33 cellular contexts compared by ENCODE assay signal in the genomic region with DNA sequence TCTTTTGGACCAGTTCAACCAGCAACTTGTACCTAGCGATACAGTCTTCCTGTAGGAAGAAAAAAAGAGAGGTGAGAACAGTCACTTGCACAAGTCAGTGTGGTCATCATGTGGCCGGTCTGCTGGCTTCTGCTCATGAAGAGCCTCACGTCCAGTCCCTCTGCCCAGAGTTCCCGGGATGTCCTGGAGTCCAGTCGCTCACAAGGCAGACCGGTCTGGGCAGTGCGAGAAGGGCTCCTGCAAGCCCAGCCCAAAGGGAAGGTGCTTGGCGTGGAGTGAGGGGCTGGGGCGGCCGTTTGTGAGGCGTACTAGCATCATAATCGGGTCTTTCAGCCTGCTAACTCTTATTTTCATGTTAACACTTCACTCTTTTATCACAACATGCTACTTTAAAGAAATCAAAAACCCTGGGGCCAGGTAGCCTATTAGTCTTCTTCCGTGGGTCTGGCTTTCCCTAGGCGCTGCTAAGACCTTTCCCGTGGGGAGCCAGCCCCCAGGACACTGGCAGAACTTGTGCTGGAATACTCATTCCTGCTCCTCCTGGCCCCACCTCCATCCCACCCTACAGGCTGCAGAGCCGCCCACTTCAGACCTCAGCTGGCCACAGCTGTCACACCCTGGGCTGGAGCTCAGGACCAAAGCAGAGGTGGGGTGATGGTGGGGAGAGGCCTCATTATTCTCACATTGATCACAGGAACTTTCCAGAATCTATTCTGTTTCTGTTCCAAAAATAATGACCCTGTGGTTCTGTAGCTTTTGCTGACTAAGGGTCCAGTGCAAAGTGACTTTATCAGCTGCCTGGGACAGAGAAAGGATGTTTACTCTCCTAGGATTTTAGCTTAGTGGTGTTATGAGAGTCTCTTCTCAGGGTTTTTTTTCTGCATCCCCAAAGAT.
DNase-seq lines count a peak whose midpoint lies in the region; ATAC-seq, FAIRE-seq and TF ChIP-seq lines count a peak whose summit lies in the region.
"Had no signal": no experiment of that assay in that cellular context is flagged by ENCODE, and none has a peak within 500 bp of the region (broad histone marks: within the 10 kb centered on the region; RNA-seq: fewer than 3 reads in every experiment).

No MANE protein-coding gene starts in this region.

- H3K27ac ChIP-seq in HUES6 (ENCODE audit: low read depth, low read length), result peak overlapping the region; percentile 52; the same call in 1 of the 2 replicates
- no peak overlapping the region for H3K27ac ChIP-seq in fibroblast of lung (ENCODE audit: insufficient read depth, low read length)
- H3K27ac ChIP-seq: body of pancreas, GM23248, ovary, PC-9, suprapubic skin, uterus, WERI-Rb-1 had no signal

- peak overlapping the region; percentile 8 for H2AFZ ChIP-seq in fibroblast of lung (ENCODE audit: low read length)
- H2AFZ ChIP-seq: GM23248, PC-9 had no signal

- no peaks in the 10 kb centered on the region for H4K20me1 ChIP-seq in fibroblast of lung (ENCODE audit: control insufficient read depth, extremely low read depth, insufficient read depth, low read length)

- H3K4me2 ChIP-seq in fibroblast of lung (ENCODE audit: extremely low read depth, insufficient read depth, low read length), result peak overlapping the region; percentile 8
- H3K4me2 ChIP-seq: PC-9 had no signal

- H3K9me3 ChIP-seq in HUES6 (ENCODE audit: control insufficient read depth, insufficient read depth, low read depth, low read length) (no peaks in the 10 kb centered on the region), fibroblast of lung (ENCODE audit: control insufficient read depth, insufficient read depth, low read depth, low read length) (no peaks in the 10 kb centered on the region)
- H3K9me3 ChIP-seq: adrenal gland, body of pancreas, ovary, suprapubic skin, uterus had no signal

- H3K36me3 Mint-ChIP-seq in osteocyte (ENCODE audit: unreplicated experiment), result peaks cover 25% of the 10 kb centered on the region

- peak overlapping the region; percentile 70 for H3K9ac ChIP-seq in HUES6 (ENCODE audit: low read length)
- H3K9ac ChIP-seq in fibroblast of lung (ENCODE audit: insufficient read depth, low read length), result no peak overlapping the region
- H3K9ac ChIP-seq: GM23248 had no signal

- peaks cover 18% of the 10 kb centered on the region for H3K4me1 Mint-ChIP-seq in osteocyte (ENCODE audit: unreplicated experiment)
- H3K4me1 Mint-ChIP-seq: activated CD8-positive, alpha-beta memory T cell treated with anti-CD3 and anti-CD28 coated beads, Interleukin-2, amount 10 ng/mL, durations not matched to agents 7 days and 5 days; IgD-negative memory B cell; stimulated activated memory B cell treated with anti-CD40 and anti-IgM and Interleukin-4, amounts not matched to agents 10 μg/mL and 1 μg/mL and 100 μg/mL, for 72 hours had no signal

- H3K36me3 ChIP-seq in HUES6 (ENCODE audit: control insufficient read depth, insufficient read depth, low read length) (no peaks in the 10 kb centered on the region), fibroblast of lung (ENCODE audit: control insufficient read depth, insufficient read depth, low read length) (no peaks in the 10 kb centered on the region)
- H3K36me3 ChIP-seq: adrenal gland, ovary, uterus, WERI-Rb-1 had no signal

- no peaks in the 10 kb centered on the region for H3K27me3 Mint-ChIP-seq in osteocyte (ENCODE audit: unreplicated experiment)
- H3K27me3 Mint-ChIP-seq: activated CD4-positive, alpha-beta T cell treated with anti-CD3 and anti-CD28 coated beads, Interleukin-2, amount 10 ng/mL, durations not matched to agents 7 days and 5 days; activated CD8-positive, alpha-beta memory T cell treated with anti-CD3 and anti-CD28 coated beads, Interleukin-2, amount 10 ng/mL, durations not matched to agents 7 days and 5 days; IgD-negative memory B cell; naive thymus-derived CD4-positive, alpha-beta T cell; stimulated activated memory B cell treated with anti-CD40 and anti-IgM and Interleukin-4, amounts not matched to agents 10 μg/mL and 1 μg/mL and 100 μg/mL, for 72 hours had no signal

- H3K4me3 ChIP-seq in HUES6 (ENCODE audit: low read depth, low read length), result 0 out of 2 replicates have a peak overlapping the region, but pooled peaks have one; percentile 5
- H3K4me3 ChIP-seq in fibroblast of lung (replicated peaks in 1 of 4; ENCODE audit: control extremely low read depth in 1 of 4, insufficient read depth in 1 of 4, low read depth in 3 of 4, low read length in 4 of 4), result no peak overlapping the region
- H3K4me3 ChIP-seq: adrenal gland, body of pancreas, GM23248, ovary, PC-9, suprapubic skin, uterus had no signal

- H3K79me2 ChIP-seq in fibroblast of lung (ENCODE audit: control insufficient read depth, insufficient read depth, low read length), result no peaks in the 10 kb centered on the region

- no peaks in the 10 kb centered on the region for H3K27me3 ChIP-seq in HUES6 (ENCODE audit: control insufficient read depth, insufficient read depth, low read length)
- no peaks in the 10 kb centered on the region for H3K27me3 ChIP-seq in fibroblast of lung (ENCODE audit: control insufficient read depth, insufficient read depth, low read length)
- H3K27me3 ChIP-seq: adrenal gland, body of pancreas, ovary, suprapubic skin, uterus had no signal

- H3K4me3 Mint-ChIP-seq in osteocyte (ENCODE audit: unreplicated experiment), result no peak overlapping the region
- H3K4me3 Mint-ChIP-seq: activated CD4-positive, alpha-beta T cell treated with anti-CD3 and anti-CD28 coated beads, Interleukin-2, amount 10 ng/mL, durations not matched to agents 7 days and 5 days; activated CD8-positive, alpha-beta memory T cell treated with anti-CD3 and anti-CD28 coated beads, Interleukin-2, amount 10 ng/mL, durations not matched to agents 7 days and 5 days; activated T-cell treated with anti-CD3 and anti-CD28 coated beads, Interleukin-2, amount 50 U/mL, for 72 hours; CD14-positive monocyte; IgD-negative memory B cell; naive thymus-derived CD4-positive, alpha-beta T cell; stimulated activated memory B cell treated with anti-CD40 and anti-IgM and Interleukin-4, amounts not matched to agents 10 μg/mL and 1 μg/mL and 100 μg/mL, for 72 hours had no signal

- ATAC-seq in left lobe of liver, result peak; percentile 36
- ATAC-seq: activated CD8-positive, alpha-beta memory T cell treated with anti-CD3 and anti-CD28 coated beads, Interleukin-2, amount 10 ng/mL, durations not matched to agents 7 days and 5 days; activated T-cell treated with anti-CD3 and anti-CD28 coated beads, Interleukin-2, amount 50 U/mL, for 72 hours; body of pancreas; naive thymus-derived CD4-positive, alpha-beta T cell; stimulated activated memory B cell treated with anti-CD40 and anti-IgM and Interleukin-4, amounts not matched to agents 10 μg/mL and 1 μg/mL and 100 μg/mL, for 72 hours had no signal

- peaks cover 58% of the 10 kb centered on the region for H3K4me1 ChIP-seq in HUES6 (ENCODE audit: control insufficient read depth, insufficient read depth, low read length)
- no peaks in the 10 kb centered on the region for H3K4me1 ChIP-seq in fibroblast of lung (ENCODE audit: control insufficient read depth, extremely low read depth, insufficient read depth, low read length)
- H3K4me1 ChIP-seq: adrenal gland, body of pancreas, suprapubic skin, uterus had no signal

- TF ChIP-seq CTCF in fibroblast of lung (conservative IDR thresholded peaks at IDR 0.05 in 1 of 2, IDR thresholded peaks at IDR 0.05 in 1 of 2; ENCODE audit: low read depth in 1 of 2, low read length in 2 of 2) (no peak), osteocyte (IDR thresholded peaks at IDR 0.05) (no peak)

- H3K9me3 Mint-ChIP-seq in osteocyte (ENCODE audit: unreplicated experiment), result no peaks in the 10 kb centered on the region
- H3K9me3 Mint-ChIP-seq: activated CD4-positive, alpha-beta T cell treated with anti-CD3 and anti-CD28 coated beads, Interleukin-2, amount 10 ng/mL, durations not matched to agents 7 days and 5 days; activated T-cell treated with anti-CD3 and anti-CD28 coated beads, Interleukin-2, amount 50 U/mL, for 72 hours; naive thymus-derived CD4-positive, alpha-beta T cell; stimulated activated memory B cell treated with anti-CD40 and anti-IgM and Interleukin-4, amounts not matched to agents 10 μg/mL and 1 μg/mL and 100 μg/mL, for 72 hours had no signal

- FAIRE-seq in urothelium cell line (lab: Jason Lieb, UNC), result no peak

- DNase-seq in fibroblast of lung (ENCODE audit: low read depth in 2 of 2) (peak in 1 of 2 donors; percentile 19), left lobe of liver (ENCODE audit: low spot score) (no peak), osteocyte (ENCODE audit: extremely low spot score, unreplicated experiment) (no peak), DMS79 treated with DMSO at 0.1 percent for 48 hours (lab: John Stamatoyannopoulos, UW) (no peak), medulla oblongata (ENCODE audit: extremely low spot score) (no peak), urothelium cell line (ENCODE audit: low spot score) (no peak)
- no peak for DNase-seq in stimulated activated naive CD4-positive, alpha-beta T cell (lab: John Stamatoyannopoulos, UW)
- DNase-seq: activated CD4-positive, alpha-beta T cell treated with anti-CD3 and anti-CD28 coated beads, Interleukin-2, amount 10 ng/mL, durations not matched to agents 7 days and 5 days; activated CD8-positive, alpha-beta memory T cell treated with anti-CD3 and anti-CD28 coated beads, Interleukin-2, amount 10 ng/mL, durations not matched to agents 7 days and 5 days; activated naive CD4-positive, alpha-beta T cell; activated T-cell treated with anti-CD3 and anti-CD28 coated beads, Interleukin-2, amount 50 U/mL, for 72 hours; adrenal gland; body of pancreas; DND-41; GM23248; left cardiac atrium; midbrain; naive thymus-derived CD4-positive, alpha-beta T cell; NCI-H1105 treated with DMSO at 0.1 percent for 48 hours; NCI-H2029; NCI-H524 treated with DMSO at 0.1 percent for 48 hours; ovary; PC-9; retina; SHP77 treated with DMSO at 0.1 percent for 48 hours; stimulated activated CD4-positive, alpha-beta T cell treated with anti-CD3 and anti-CD28 coated beads, Interleukin-4, amount 100 ng/mL, for 1 hour; uterus; WERI-Rb-1 had no signal

- peak overlapping the region; percentile 45 for H3K27ac Mint-ChIP-seq in osteocyte (ENCODE audit: unreplicated experiment)
- H3K27ac Mint-ChIP-seq: activated CD8-positive, alpha-beta memory T cell treated with anti-CD3 and anti-CD28 coated beads, Interleukin-2, amount 10 ng/mL, durations not matched to agents 7 days and 5 days; IgD-negative memory B cell; stimulated activated memory B cell treated with anti-CD40 and anti-IgM and Interleukin-4, amounts not matched to agents 10 μg/mL and 1 μg/mL and 100 μg/mL, for 72 hours had no signal
